12 cellular contexts compared by ENCODE assay signal in the genomic region with DNA sequence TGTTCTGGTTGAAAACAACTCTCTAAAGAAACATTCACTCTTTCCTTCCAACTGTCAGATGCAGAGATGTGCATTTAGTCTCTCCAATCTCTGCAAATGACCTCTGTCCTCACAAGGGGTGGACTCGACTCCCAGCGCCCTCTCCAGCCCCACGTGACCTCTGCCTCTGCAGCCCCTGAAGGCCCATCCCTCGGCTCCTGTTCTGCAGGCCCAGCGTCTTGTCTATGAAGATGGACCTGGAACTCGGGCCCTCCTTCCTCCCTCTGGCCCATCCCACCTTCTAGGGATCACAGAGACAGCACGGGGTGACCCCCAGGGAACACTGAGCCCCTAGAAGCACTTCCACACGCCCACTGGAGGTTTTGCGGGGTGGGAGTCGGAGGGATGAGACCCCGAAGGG. TPM values are rescaled to one million over a fixed set of nuclear protein-coding genes. Genes with fewer than 3 reads are reported as not detected.
"Had no signal": no experiment of that assay in that cellular context is flagged by ENCODE, and none has a peak within 500 bp of the region (broad histone marks: within the 10 kb centered on the region; RNA-seq: fewer than 3 reads in every experiment).

No MANE protein-coding gene starts in this region.

RNA-seq across cellular contexts. Expression of a gene that starts 2.9 kb away (rescaled TPM):
- total RNA-seq: dermis blood vessel endothelial cell, glomerular endothelial cell, kidney epithelial cell, mammary epithelial cell, mononuclear cell had no signal
- polyA plus RNA-seq: keratinocyte; mammary epithelial cell; naive thymus-derived CD4-positive, alpha-beta T cell had no signal

RNA-seq across cellular contexts. Expression of a gene that starts 12.5 kb away (rescaled TPM):
- total RNA-seq: dermis blood vessel endothelial cell; esophagus mucosa; glomerular endothelial cell; kidney epithelial cell; left lobe of liver; left ventricle myocardium inferior; mammary epithelial cell; mononuclear cell; naive thymus-derived CD4-positive, alpha-beta T cell had no signal
- polyA plus RNA-seq: keratinocyte; mammary epithelial cell; naive thymus-derived CD4-positive, alpha-beta T cell had no signal

RNA-seq across cellular contexts. Expression of a gene that starts 13.4 kb away (rescaled TPM):
- total RNA-seq: dermis blood vessel endothelial cell, glomerular endothelial cell, kidney epithelial cell, mammary epithelial cell, mononuclear cell had no signal
- polyA plus RNA-seq: keratinocyte; mammary epithelial cell; naive thymus-derived CD4-positive, alpha-beta T cell had no signal

RNA-seq across cellular contexts. Expression of a gene that starts 18.3 kb away (rescaled TPM):
- total RNA-seq: dermis blood vessel endothelial cell; dorsolateral prefrontal cortex; glomerular endothelial cell; kidney epithelial cell; left ventricle myocardium inferior; liver; mammary epithelial cell; mononuclear cell; naive thymus-derived CD4-positive, alpha-beta T cell had no signal
- polyA plus RNA-seq: keratinocyte; mammary epithelial cell; naive thymus-derived CD4-positive, alpha-beta T cell had no signal
